In the genomic region with DNA sequence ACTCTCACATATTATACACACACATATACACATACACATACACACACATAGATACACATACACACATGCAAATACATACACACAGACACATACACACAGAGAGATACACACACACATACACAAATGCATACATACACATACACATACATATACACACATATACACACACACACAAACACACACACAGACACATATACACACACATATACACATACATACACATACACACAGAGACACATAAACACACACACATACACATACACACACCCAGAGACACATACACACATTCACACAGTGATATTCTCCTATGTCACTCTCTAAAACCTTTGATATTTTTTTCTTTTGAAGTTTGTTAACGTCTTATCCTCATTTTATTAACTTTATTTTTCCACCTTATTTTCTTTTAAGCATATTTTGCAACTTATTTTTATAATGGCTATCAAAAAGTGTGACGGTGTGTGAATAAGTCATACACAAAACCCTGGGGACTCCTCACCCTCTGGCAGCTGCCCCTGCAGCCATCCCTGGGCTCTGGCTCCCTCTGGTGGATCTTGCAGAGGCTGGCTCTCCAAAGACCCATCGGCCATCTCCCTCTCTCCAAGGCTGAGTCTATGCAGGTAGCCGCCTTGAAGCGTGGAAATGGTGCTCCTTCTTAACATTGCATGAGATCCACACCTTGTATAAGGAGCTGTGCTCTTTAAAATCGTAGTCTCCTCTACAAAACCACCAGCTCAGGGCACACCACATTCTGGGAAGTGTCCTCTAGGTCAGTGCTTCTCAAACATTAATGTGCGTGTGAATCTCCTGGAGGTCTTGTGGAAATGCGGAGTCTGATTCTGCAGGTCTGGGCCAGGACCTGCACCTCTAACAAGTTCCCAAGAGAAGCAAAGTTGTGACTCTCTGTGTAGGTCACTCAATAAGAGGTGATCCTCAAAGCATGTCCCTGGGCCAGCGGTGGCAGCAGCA, we compare ENCODE assay signal across 9 cellular contexts. TPM values are rescaled to one million over a fixed set of nuclear protein-coding genes. Genes with fewer than 3 reads are reported as not detected.
DNase-seq lines count a peak whose midpoint lies in the region; ATAC-seq, FAIRE-seq and TF ChIP-seq lines count a peak whose summit lies in the region.
"Had no signal": no experiment of that assay in that cellular context is flagged by ENCODE, and none has a peak within 500 bp of the region (broad histone marks: within the 10 kb centered on the region; RNA-seq: fewer than 3 reads in every experiment).

No MANE protein-coding gene starts in this region.

- peaks cover 7% of the 10 kb centered on the region for H3K4me1 Mint-ChIP-seq in CD4-positive, alpha-beta T cell (ENCODE audit: low read depth)
- no peaks in the 10 kb centered on the region for H3K4me1 Mint-ChIP-seq in MCF 10A (ENCODE audit: insufficient read depth, unreplicated experiment)

- peak; percentile 8 to 55 (median 33) for DNase-seq in CD4-positive, alpha-beta T cell
- peak; percentile 43 for DNase-seq in NCI-H1105 (lab: John Stamatoyannopoulos, UW)
- peak in 3 of 5 experiments; percentile 18 to 33 (median 26) for DNase-seq in T-helper 2 cell
- peak; percentile 80 for DNase-seq in MCF 10A (ENCODE audit: unreplicated experiment)
- peak; percentile 5 to 33 for DNase-seq in stimulated activated CD4-positive, alpha-beta T cell treated with anti-CD3 and anti-CD28 coated beads, Interleukin-15, amount 100 ng/mL, for 48 hours (ENCODE audit: low read depth in 2 of 2)

- H3K27me3 ChIP-seq in CD4-positive, alpha-beta T cell (ENCODE audit: control insufficient read depth, insufficient read depth, low read length) = no peaks in the 10 kb centered on the region

- intact Hi-C loops in CD4-positive, alpha-beta T cell (cut with DNase I, micrococcal nuclease) = loop anchor here (1.0 to 10.0 kb wide), 4 partner anchors 404 to 559 kb away; no protein-coding TSS in a partner anchor
- intact Hi-C loops in MCF 10A (cut with micrococcal nuclease) = loop anchor here (1.0 to 2.0 kb wide), 7 partner anchors 55 to 424 kb away; no protein-coding TSS in a partner anchor

- H3K9me3 Mint-ChIP-seq in CD4-positive, alpha-beta T cell = no peaks in the 10 kb centered on the region
- no peaks in the 10 kb centered on the region for H3K9me3 Mint-ChIP-seq in MCF 10A (ENCODE audit: unreplicated experiment)

- POLR2A ChIA-PET in CD4-positive, alpha-beta T cell (lab: Charles Lee) = no interaction called here
- POLR2A ChIA-PET in MCF 10A (lab: Yijun Ruan, JAX) = interaction anchor here (0.6 kb wide), 2 partner anchors 140 to 788 kb away, joined by 3 to 4 read pairs; no protein-coding TSS in a partner anchor

- H3K9me3 ChIP-seq in CD4-positive, alpha-beta T cell (ENCODE audit: control insufficient read depth, low read length) = no peaks in the 10 kb centered on the region

- no peak overlapping the region for H3K27ac ChIP-seq in CD4-positive, alpha-beta T cell (ENCODE audit: low read depth, low read length)

- no peak for ATAC-seq in CD4-positive, alpha-beta T cell (ENCODE audit: poor library complexity)
- ATAC-seq in GM19463 (IDR thresholded peaks at IDR 0.05; ENCODE audit: unreplicated experiment) (peak; percentile 47), HG03045 (IDR thresholded peaks at IDR 0.05; ENCODE audit: unreplicated experiment) (no peak)

- no peak overlapping the region for H3K27ac Mint-ChIP-seq in CD4-positive, alpha-beta T cell
- no peak overlapping the region for H3K27ac Mint-ChIP-seq in MCF 10A (ENCODE audit: low read depth, unreplicated experiment)

- CTCF ChIA-PET in CD4-positive, alpha-beta T cell (lab: Charles Lee) = interaction anchor here (1.5 kb wide), 1 partner anchor 405 kb away, joined by 4 read pairs; no protein-coding TSS in a partner anchor
- CTCF ChIA-PET in MCF 10A (lab: Yijun Ruan, JAX) = interaction anchor here (0.6 to 5.0 kb wide), 23 partner anchors 10 to 1176 kb away, joined by 3 to 27 read pairs (median 4); no protein-coding TSS in a partner anchor

- no TSS peak for BruUV-seq in MCF 10A (replicated peaks; lab: Mats Ljungman, UMichigan)

- FAIRE-seq in islet of Langerhans (lab: Jason Lieb, UNC) = peak; percentile 61

- no peak overlapping the region for H3K4me3 Mint-ChIP-seq in CD4-positive, alpha-beta T cell
- H3K4me3 Mint-ChIP-seq in MCF 10A (ENCODE audit: unreplicated experiment) = no peak overlapping the region

- H3K36me3 Mint-ChIP-seq in CD4-positive, alpha-beta T cell (ENCODE audit: low read depth) = no peaks in the 10 kb centered on the region
- H3K36me3 Mint-ChIP-seq in MCF 10A (ENCODE audit: insufficient read depth, unreplicated experiment) = no peaks in the 10 kb centered on the region

- H3K27me3 Mint-ChIP-seq in CD4-positive, alpha-beta T cell = peaks cover 5% of the 10 kb centered on the region
- H3K27me3 Mint-ChIP-seq in MCF 10A (ENCODE audit: insufficient read depth, unreplicated experiment) = no peaks in the 10 kb centered on the region

- peak; percentile 74 for TF ChIP-seq CTCF in CD4-positive, alpha-beta T cell (IDR thresholded peaks at IDR 0.05)
- peak; percentile 89 for TF ChIP-seq CTCF in MCF 10A (IDR thresholded peaks at IDR 0.05; ENCODE audit: unreplicated experiment)

RNA-seq across cellular contexts. Expression of a gene that starts 4.1 kb away (rescaled TPM):
- total RNA-seq in CD4-positive, alpha-beta T cell = not detected
- not detected in 2 replicates for total RNA-seq in MCF 10A (2022)
- total RNA-seq: urinary bladder had no signal

Comparison
In these comparisons a context has a peak if more than half of its experiments do, and no peak if none do; other contexts are left out.
1. DNase-seq: peak in every context shown above with its lines; median percentile 80 in MCF 10A; 43 in NCI-H1105; 33 in CD4-positive, alpha-beta T cell; 26 in T-helper 2 cell; 19 in stimulated activated CD4-positive, alpha-beta T cell treated with anti-CD3 and anti-CD28 coated beads, Interleukin-15, amount 100 ng/mL, for 48 hours.